Comparison of ENCODE assay signal across 9 cellular contexts in genomic region chr1:33641099-33641830, GRCh38.
DNase-seq lines count a peak whose midpoint lies in the region; ATAC-seq and TF ChIP-seq lines count a peak whose summit lies in the region.
"Had no signal": no experiment of that assay in that cellular context is flagged by ENCODE, and none has a peak within 500 bp of the region (broad histone marks: within the 10 kb centered on the region; RNA-seq: fewer than 3 reads in every experiment).

No MANE protein-coding gene starts in this region.

- H2AFZ ChIP-seq in KMS-11 (ENCODE audit: low read depth) (no peak overlapping the region), neural progenitor cell (replicated peaks) (no peak overlapping the region)

- H3K36me3 Mint-ChIP-seq in neural progenitor cell (peaks cover 2% of the 10 kb centered on the region), T-helper 17 cell (ENCODE audit: low read depth) (peaks cover 3% of the 10 kb centered on the region)

- H3K4me2 ChIP-seq in KMS-11 (no peak overlapping the region), neural progenitor cell (no peak overlapping the region)

- TF ChIP-seq CTCF in KMS-11 (conservative IDR thresholded peaks at IDR 0.05; ENCODE audit: low read depth, low read length) (peak; percentile 43; the same call in 1 of the 2 replicates), neural progenitor cell (IDR thresholded peaks at IDR 0.05) (peak; percentile 64)

- H3F3A ChIP-seq in neural progenitor cell (ENCODE audit: low read depth), result peaks cover 4% of the 10 kb centered on the region

- H3K9me3 ChIP-seq in neural progenitor cell (ENCODE audit: low read depth), result no peaks in the 10 kb centered on the region
- no peaks in the 10 kb centered on the region for H3K9me3 ChIP-seq in T-helper 17 cell (ENCODE audit: control insufficient read depth, low read length, poor library complexity, severe bottlenecking)
- H3K9me3 ChIP-seq: esophagus muscularis mucosa had no signal

- no peaks in the 10 kb centered on the region for H3K9me3 Mint-ChIP-seq in neural progenitor cell

- H3K4me1 Mint-ChIP-seq in neural progenitor cell, result peaks cover 3% of the 10 kb centered on the region
- H3K4me1 Mint-ChIP-seq in T-helper 17 cell, result peaks cover 3% of the 10 kb centered on the region

- H3K27me3 ChIP-seq in KMS-11 (ENCODE audit: insufficient read depth, low read depth) (no peaks in the 10 kb centered on the region; the same call in 1 of the 2 replicates), neural progenitor cell (no peaks in the 10 kb centered on the region)

- H3K9ac ChIP-seq in KMS-11, result no peak overlapping the region
- no peak overlapping the region for H3K9ac ChIP-seq in neural progenitor cell

- peaks cover 2% of the 10 kb centered on the region for H3K27me3 Mint-ChIP-seq in neural progenitor cell (ENCODE audit: insufficient read depth, low read depth)
- H3K27me3 Mint-ChIP-seq in T-helper 17 cell, result peaks cover 77% of the 10 kb centered on the region

- H3K27ac ChIP-seq in KMS-11 (no peak overlapping the region), neural progenitor cell (no peak overlapping the region), substantia nigra (ENCODE audit: low read depth, low read length, poor library complexity, severe bottlenecking) (no peak overlapping the region)
- H3K27ac ChIP-seq: esophagus muscularis mucosa had no signal

- in situ Hi-C loops in T47D (cut with HindIII; ENCODE audit: low pct_unique_long_range_greater_than_20kb, low sequenced_read_pairs), result no loop called here

- H3K36me3 ChIP-seq in KMS-11 (ENCODE audit: insufficient read depth), result no peaks in the 10 kb centered on the region
- no peaks in the 10 kb centered on the region for H3K36me3 ChIP-seq in neural progenitor cell
- H3K36me3 ChIP-seq: esophagus muscularis mucosa had no signal

- DNase-seq in NCI-H1417 (lab: John Stamatoyannopoulos, UW) (peak in 2 of 3 experiments; percentile 4 to 48), NCI-H1417 treated with DMSO at 0.1 percent for 48 hours (lab: John Stamatoyannopoulos, UW) (no peak), T47D (ENCODE audit: low read depth in 1 of 2, low spot score in 1 of 2) (peak; percentile 27 to 57), neural progenitor cell (ENCODE audit: low spot score) (peak; percentile 51), substantia nigra (lab: John Stamatoyannopoulos, UW) (no peak), T-helper 17 cell (no peak)
- no peak for DNase-seq in stimulated activated CD4-positive, alpha-beta T cell treated with anti-CD3 and anti-CD28 coated beads, Interleukin-1b, Interleukin-23, amount 100 ng/mL, for 48 hours

- H4K20me1 ChIP-seq in KMS-11 (ENCODE audit: insufficient read depth) (no peaks in the 10 kb centered on the region), neural progenitor cell (ENCODE audit: low read depth) (no peaks in the 10 kb centered on the region)

- H3K79me2 ChIP-seq in KMS-11 (ENCODE audit: insufficient read depth, low read depth) (no peaks in the 10 kb centered on the region), neural progenitor cell (ENCODE audit: low read depth) (no peaks in the 10 kb centered on the region)

- no peak overlapping the region for H3K4me3 Mint-ChIP-seq in neural progenitor cell
- no peak overlapping the region for H3K4me3 Mint-ChIP-seq in T-helper 17 cell

- H3K4me1 ChIP-seq in KMS-11 (ENCODE audit: low read depth, poor library complexity, severe bottlenecking) (no peaks in the 10 kb centered on the region), neural progenitor cell (peaks cover 5% of the 10 kb centered on the region)
- H3K4me1 ChIP-seq: esophagus muscularis mucosa had no signal

- H3K4me3 ChIP-seq in KMS-11 (IDR thresholded peaks at IDR 0.05; ENCODE audit: insufficient read depth, low read depth, low read length) (no peak overlapping the region), neural progenitor cell (no peak overlapping the region)
- H3K4me3 ChIP-seq: esophagus muscularis mucosa had no signal

- ATAC-seq in T-helper 17 cell, result no peak

- H3K27ac Mint-ChIP-seq in neural progenitor cell (no peak overlapping the region), T-helper 17 cell (no peak overlapping the region)

Comparison
In these comparisons a context has a peak if more than half of its experiments do, and no peak if none do; other contexts are left out.
1. DNase-seq: peak in NCI-H1417 (2 of 3), T47D (2 of 2) and neural progenitor cell (single experiment); none in NCI-H1417 treated with DMSO at 0.1 percent for 48 hours (single experiment), substantia nigra (0 of 49), stimulated activated CD4-positive, alpha-beta T cell treated with anti-CD3 and anti-CD28 coated beads, Interleukin-1b, Interleukin-23, amount 100 ng/mL, for 48 hours (single experiment) and T-helper 17 cell (0 of 3).